8 cellular contexts compared by ENCODE assay signal in genomic region chr10:24947304-24948097, GRCh38. TPM values are rescaled to one million over a fixed set of nuclear protein-coding genes. Genes with fewer than 3 reads are reported as not detected.
DNase-seq lines count a peak whose midpoint lies in the region; ATAC-seq and TF ChIP-seq lines count a peak whose summit lies in the region.

No MANE protein-coding gene starts in this region.

- no peaks in the 10 kb centered on the region for H3K9me3 Mint-ChIP-seq in CD4-positive, alpha-beta T cell

- H3K4me1 ChIP-seq in osteoblast (ENCODE audit: insufficient read depth, low read length) = peaks cover 33% of the 10 kb centered on the region

- no peak overlapping the region for H3K4me3 ChIP-seq in osteoblast (ENCODE audit: insufficient read depth, low read length)

- H3K27me3 Mint-ChIP-seq in CD4-positive, alpha-beta T cell = no peaks in the 10 kb centered on the region

- H3K9me3 ChIP-seq in osteoblast (ENCODE audit: low read depth, low read length) = no peaks in the 10 kb centered on the region
- H3K9me3 ChIP-seq in CD4-positive, alpha-beta T cell (ENCODE audit: control insufficient read depth, low read length) = no peaks in the 10 kb centered on the region

- H3K36me3 ChIP-seq in osteoblast (ENCODE audit: insufficient read depth, low read length) = no peaks in the 10 kb centered on the region

- H3K79me2 ChIP-seq in osteoblast (ENCODE audit: insufficient read depth, low read length) = no peaks in the 10 kb centered on the region

- H3K27me3 ChIP-seq in osteoblast (ENCODE audit: insufficient read depth, low read length) = no peaks in the 10 kb centered on the region
- H3K27me3 ChIP-seq in CD4-positive, alpha-beta T cell (ENCODE audit: control insufficient read depth, insufficient read depth, low read length) = no peaks in the 10 kb centered on the region

- H3K36me3 Mint-ChIP-seq in CD4-positive, alpha-beta T cell (ENCODE audit: low read depth) = no peaks in the 10 kb centered on the region

- ATAC-seq in GM18499 (IDR thresholded peaks at IDR 0.05; ENCODE audit: insufficient read depth, unreplicated experiment) (peak; percentile 74), HG02798 (IDR thresholded peaks at IDR 0.05; ENCODE audit: poor library complexity, unreplicated experiment) (peak; percentile 67), left colon (no peak), HG03097 (IDR thresholded peaks at IDR 0.05; ENCODE audit: low FRiP score, unreplicated experiment) (no peak)
- ATAC-seq in CD4-positive, alpha-beta T cell (ENCODE audit: poor library complexity) = no peak

- H3K4me2 ChIP-seq in osteoblast (ENCODE audit: insufficient read depth, low read length) = no peak overlapping the region

- peaks cover 7% of the 10 kb centered on the region for H3K4me1 Mint-ChIP-seq in CD4-positive, alpha-beta T cell (ENCODE audit: low read depth)

- POLR2A ChIA-PET in CD4-positive, alpha-beta T cell (lab: Charles Lee) = no interaction called here

- no peak overlapping the region for H3K27ac ChIP-seq in osteoblast (ENCODE audit: low read depth, low read length)
- no peak overlapping the region for H3K27ac ChIP-seq in CD4-positive, alpha-beta T cell (ENCODE audit: low read depth, low read length)

- no peaks in the 10 kb centered on the region for H4K20me1 ChIP-seq in osteoblast (ENCODE audit: insufficient read depth, low read length)

- DNase-seq in amniotic epithelial cell (ENCODE audit: low read depth) (peak; percentile 57), middle frontal gyrus (ENCODE audit: extremely low spot score, low spot score) (peak; percentile 58), left colon (no peak), osteoblast (ENCODE audit: insufficient read length, low spot score, missing footprints) (no peak)
- no peak for DNase-seq in CD4-positive, alpha-beta T cell

- H2AFZ ChIP-seq in osteoblast (ENCODE audit: low read length) = no peak overlapping the region

- no peak for TF ChIP-seq CTCF in osteoblast (IDR thresholded peaks at IDR 0.05; ENCODE audit: extremely low read depth, low read depth, low read length)
- TF ChIP-seq CTCF in CD4-positive, alpha-beta T cell (IDR thresholded peaks at IDR 0.05) = no peak

- CTCF ChIA-PET in CD4-positive, alpha-beta T cell (lab: Charles Lee) = interaction anchor here (1.0 kb wide), 1 partner anchor 18 kb away, joined by 3 read pairs; no protein-coding TSS in a partner anchor

- intact Hi-C loops in left colon (cut with DNase I, micrococcal nuclease) = no loop called here
- intact Hi-C loops in CD4-positive, alpha-beta T cell (cut with DNase I, micrococcal nuclease) = loop anchor here in 1 of 2 experiments (5.0 kb wide), 1 partner anchor 50 kb away; no protein-coding TSS in a partner anchor

- H3K27ac Mint-ChIP-seq in CD4-positive, alpha-beta T cell = no peak overlapping the region

- no peak overlapping the region for H3K4me3 Mint-ChIP-seq in CD4-positive, alpha-beta T cell

RNA-seq across cellular contexts. Expression of gene PRTFDC1, which starts 4.9 kb away (rescaled TPM):
- total RNA-seq in left colon (1 to 10 TPM; 6.2 to 6.6 TPM), osteoblast (5.1 and 5.3 TPM in 2 replicates)
- total RNA-seq in CD4-positive, alpha-beta T cell = under 1 TPM; 0.52 to 0.67 TPM

Comparison
In these comparisons a context has a peak if more than half of its experiments do, and no peak if none do; other contexts are left out.
1. ATAC-seq: peak in GM18499 (single experiment) and HG02798 (single experiment); none in left colon (single experiment), HG03097 (single experiment) and CD4-positive, alpha-beta T cell (single experiment).
2. DNase-seq: peak in amniotic epithelial cell (single experiment) and middle frontal gyrus (single experiment); none in left colon (0 of 2), osteoblast (single experiment) and CD4-positive, alpha-beta T cell (0 of 10).